ENCODE assay signal across 20 cellular contexts in genomic region chr2:235988271-235989015, GRCh38.
DNase-seq lines count a peak whose midpoint lies in the region; ATAC-seq, FAIRE-seq and TF ChIP-seq lines count a peak whose summit lies in the region.
"Had no signal": no experiment of that assay in that cellular context is flagged by ENCODE, and none has a peak within 500 bp of the region (broad histone marks: within the 10 kb centered on the region; RNA-seq: fewer than 3 reads in every experiment).

No MANE protein-coding gene starts in this region.

- no peak overlapping the region for H3K23ac ChIP-seq in H9 (ENCODE audit: insufficient read length, low read depth, low read length)

- H3T11ph ChIP-seq in H9 (ENCODE audit: low read length): no peak overlapping the region

- H3K9me1 ChIP-seq in endothelial cell of umbilical vein (replicated peaks; ENCODE audit: control insufficient read depth, extremely low read depth, insufficient read depth, low read length): no peaks in the 10 kb centered on the region

- no peak overlapping the region for H2BK15ac ChIP-seq in H9 (ENCODE audit: low read depth, low read length)

- TF ChIP-seq POLR2A in endothelial cell of umbilical vein (IDR thresholded peaks at IDR 0.05; ENCODE audit: low read depth, low read length): no peak
- TF ChIP-seq POLR2A in spleen (IDR thresholded peaks at IDR 0.05): no peak

- no peaks in the 10 kb centered on the region for H3K79me1 ChIP-seq in H9 (ENCODE audit: insufficient read depth, low read depth, low read length, poor library complexity, severe bottlenecking)

- no peak overlapping the region for H2BK120ac ChIP-seq in H9 (ENCODE audit: low read depth, low read length, poor library complexity, severe bottlenecking)

- intact Hi-C loops in endothelial cell of umbilical vein (cut with micrococcal nuclease): no loop called here
- intact Hi-C loops in spleen (cut with DNase I; ENCODE audit: low total_unique reads): no loop called here
- intact Hi-C loops in natural killer cell (cut with micrococcal nuclease): no loop called here

- H4K5ac ChIP-seq in H9 (ENCODE audit: insufficient read length, low read depth, low read length): no peak overlapping the region

- H3K4ac ChIP-seq in H9 (ENCODE audit: low read depth, low read length): no peak overlapping the region

- no peaks in the 10 kb centered on the region for H3K23me2 ChIP-seq in H9 (ENCODE audit: insufficient read length, low read depth, low read length, poor library complexity, severe bottlenecking)

- DNase-seq in DMS79 (lab: John Stamatoyannopoulos, UW): peak; percentile 45
- peak; percentile 23 for DNase-seq in H9
- DNase-seq in endothelial cell of umbilical vein (ENCODE audit: low read depth, low spot score): peak; percentile 41
- DNase-seq in spleen: peak; percentile 22
- no peak for DNase-seq in stimulated activated naive CD4-positive, alpha-beta T cell treated with Interleukin-2 at 50 U/mL for 16 hours (lab: John Stamatoyannopoulos, UW)
- DNase-seq in natural killer cell: no peak
- DNase-seq in DMS53 (lab: John Stamatoyannopoulos, UW): no peak
- DNase-seq: BE2C; C1 segment of cervical spinal cord; CD4-positive, CD25-positive, alpha-beta regulatory T cell; CD8-positive, alpha-beta memory T cell; COR-L47; DMS 273 treated with DMSO at 0.1 percent for 48 hours; DND-41; EL; GOT3 had no signal

- no CpG with 5 or more reads among the region's 21 CpGs for WGBS in H9 (ENCODE audit: extremely low coverage, insufficient read length, low lambda C conversion rate)
- 89 to 94% (median 93%) methylated on average over 21 of the region's 21 CpGs for WGBS in spleen, 5 donors

- H3K4me1 ChIP-seq in H9 (ENCODE audit: insufficient read depth, low read length): peaks cover 5% of the 10 kb centered on the region; the same call in 1 of the 2 replicates
- H3K4me1 ChIP-seq in endothelial cell of umbilical vein (ENCODE audit: control insufficient read depth, extremely low read depth, insufficient read depth, low read length): no peaks in the 10 kb centered on the region
- H3K4me1 ChIP-seq in spleen: no peaks in the 10 kb centered on the region
- H3K4me1 ChIP-seq: BE2C, HAP-1 had no signal

- no peak for ATAC-seq in natural killer cell
- ATAC-seq: GM12878, HepG2 had no signal

- H3K9ac ChIP-seq in H9 (ENCODE audit: extremely low read depth, insufficient read length, low read length) (no peak overlapping the region), endothelial cell of umbilical vein (replicated peaks; ENCODE audit: extremely low read depth, insufficient read depth, low read length) (no peak overlapping the region)

- POLR2A ChIA-PET in endothelial cell of umbilical vein (lab: Charles Lee): no interaction called here

- H3K36me3 ChIP-seq in endothelial cell of umbilical vein (ENCODE audit: control insufficient read depth in 2 of 2, extremely low read depth in 1 of 2, insufficient read depth in 2 of 2, low read length in 2 of 2): no peaks in the 10 kb centered on the region
- no peaks in the 10 kb centered on the region for H3K36me3 ChIP-seq in spleen
- H3K36me3 ChIP-seq: BE2C, HAP-1 had no signal

- no peak overlapping the region for H4K91ac ChIP-seq in H9 (ENCODE audit: insufficient read length, low read depth, low read length)

- H3K27ac Mint-ChIP-seq in H9 (no peak overlapping the region), natural killer cell (no peak overlapping the region)
- H3K27ac Mint-ChIP-seq: CD8-positive, alpha-beta memory T cell; IgD-negative memory B cell had no signal

- no peak for FAIRE-seq in endothelial cell of umbilical vein (lab: Jason Lieb, UNC)
- FAIRE-seq: GM12878 had no signal

- no TSS peak for BruUV-seq in endothelial cell of umbilical vein (replicated peaks; lab: Mats Ljungman, UMichigan)

- H3K18ac ChIP-seq in H9 (ENCODE audit: insufficient read length, low read depth, low read length): no peak overlapping the region

- H3K4me3 ChIP-seq in endothelial cell of umbilical vein (replicated peaks in 1 of 3; ENCODE audit: insufficient read depth in 1 of 3, low read depth in 1 of 3, low read length in 3 of 3): no peak overlapping the region
- no peak overlapping the region for H3K4me3 ChIP-seq in spleen
- H3K4me3 ChIP-seq: GM12878, HAP-1 had no signal

- CTCF ChIA-PET in endothelial cell of umbilical vein (lab: Charles Lee): interaction anchor here (2.1 kb wide), 1 partner anchor 11 kb away, joined by 7 read pairs; no protein-coding TSS in a partner anchor

- peaks cover 2% of the 10 kb centered on the region for H4K20me1 ChIP-seq in H9 (ENCODE audit: control insufficient read depth, insufficient read depth, insufficient read length)
- H4K20me1 ChIP-seq in endothelial cell of umbilical vein (replicated peaks; ENCODE audit: control insufficient read depth, extremely low read depth, insufficient read depth, low read length): no peaks in the 10 kb centered on the region

- H2AK5ac ChIP-seq in H9 (ENCODE audit: insufficient read length, low read length): no peak overlapping the region

- H3K4me2 ChIP-seq in H9 (ENCODE audit: insufficient read depth, insufficient read length, low read length) (no peak overlapping the region), endothelial cell of umbilical vein (ENCODE audit: insufficient read depth, low read length) (no peak overlapping the region)

- no peak overlapping the region for H3K4me3 Mint-ChIP-seq in H9
- H3K4me3 Mint-ChIP-seq in natural killer cell: no peak overlapping the region
- H3K4me3 Mint-ChIP-seq: CD4-positive, CD25-positive, alpha-beta regulatory T cell; CD8-positive, alpha-beta memory T cell had no signal

- H3K36me3 Mint-ChIP-seq in H9 (ENCODE audit: insufficient read depth in 1 of 3, low read depth in 3 of 3): peaks cover 0 to 2% (median 0%) of the 10 kb centered on the region in 3 experiments; a peak in 3 of 7 replicates
- H3K36me3 Mint-ChIP-seq in natural killer cell: no peaks in the 10 kb centered on the region
- H3K36me3 Mint-ChIP-seq: CD4-positive, CD25-positive, alpha-beta regulatory T cell; IgD-negative memory B cell had no signal

- no peak overlapping the region for H4K8ac ChIP-seq in H9 (replicated peaks; ENCODE audit: insufficient read length, low read depth, low read length)

- H3K56ac ChIP-seq in H9 (ENCODE audit: insufficient read length, low read depth, low read length): no peak overlapping the region

- H2AFZ ChIP-seq in H9 (ENCODE audit: low read length) (no peak overlapping the region), endothelial cell of umbilical vein (ENCODE audit: low read depth, low read length) (no peak overlapping the region)

- H3K9me3 ChIP-seq in H9 (ENCODE audit: control insufficient read depth, low read depth, low read length) (no peaks in the 10 kb centered on the region), endothelial cell of umbilical vein (replicated peaks; ENCODE audit: control insufficient read depth, insufficient read depth, low read length) (no peaks in the 10 kb centered on the region), spleen (peaks cover 0 to 7% (median 0%) of the 10 kb centered on the region in 8 donors)
- H3K9me3 ChIP-seq: HAP-1 had no signal

- no peak overlapping the region for H2BK5ac ChIP-seq in H9 (ENCODE audit: insufficient read length, low read length)

- peaks cover 16 to 19% of the 10 kb centered on the region in 2 experiments for H3K4me1 Mint-ChIP-seq in H9
- H3K4me1 Mint-ChIP-seq in natural killer cell: peaks cover 23 to 28% of the 10 kb centered on the region in 2 donors
- H3K4me1 Mint-ChIP-seq: CD4-positive, CD25-positive, alpha-beta regulatory T cell; IgD-negative memory B cell had no signal

- H3K27ac ChIP-seq in H9 (ENCODE audit: insufficient read length, low read depth, low read length) (no peak overlapping the region), endothelial cell of umbilical vein (ENCODE audit: insufficient read depth, low read depth, low read length) (no peak overlapping the region), spleen (no peak overlapping the region)

- dilution Hi-C loops in endothelial cell of umbilical vein (cut with MboI; ENCODE audit: extremely low pct_ligation_motif_present, low sequenced_read_pairs): no loop called here

- H3K27me3 ChIP-seq in H9 (ENCODE audit: insufficient read depth, low read length) (no peaks in the 10 kb centered on the region), endothelial cell of umbilical vein (ENCODE audit: control insufficient read depth in 2 of 2, insufficient read depth in 2 of 2, low read length in 2 of 2) (no peaks in the 10 kb centered on the region), spleen (replicated peaks in 1 of 7) (no peaks in the 10 kb centered on the region)
- H3K27me3 ChIP-seq: BE2C had no signal

- H2BK20ac ChIP-seq in H9 (ENCODE audit: low read depth, low read length, poor library complexity, severe bottlenecking): no peak overlapping the region

- no peaks in the 10 kb centered on the region; the same call in 1 of the 2 replicates for H3K79me2 ChIP-seq in H9 (ENCODE audit: insufficient read depth, low read length)
- no peaks in the 10 kb centered on the region for H3K79me2 ChIP-seq in endothelial cell of umbilical vein (ENCODE audit: control insufficient read depth, insufficient read depth, low read length)

- no peak for TF ChIP-seq CTCF in H9 (conservative IDR thresholded peaks at IDR 0.05)
- no peak for TF ChIP-seq CTCF in endothelial cell of umbilical vein (IDR thresholded peaks at IDR 0.05; ENCODE audit: extremely low read depth in 1 of 2, insufficient read depth in 1 of 2, low read depth in 1 of 2, low read length in 2 of 2)
- no peak for TF ChIP-seq CTCF in spleen (IDR thresholded peaks at IDR 0.05 in 8 of 11, conservative IDR thresholded peaks at IDR 0.05 in 3 of 11)
- no peak for TF ChIP-seq CTCF in natural killer cell (IDR thresholded peaks at IDR 0.05)

- H3K27me3 Mint-ChIP-seq in H9 (ENCODE audit: low read depth) (no peaks in the 10 kb centered on the region; the same call in 1 of the 2 replicates), natural killer cell (ENCODE audit: low read depth in 2 of 2) (peaks cover 0 to 2% of the 10 kb centered on the region in 2 donors)
- H3K27me3 Mint-ChIP-seq: IgD-negative memory B cell had no signal

- no peak overlapping the region for H2BK12ac ChIP-seq in H9 (ENCODE audit: insufficient read length, low read depth, low read length)

- H3K14ac ChIP-seq in H9 (ENCODE audit: insufficient read depth, low read length): no peak overlapping the region

- no peaks in the 10 kb centered on the region for H3K9me3 Mint-ChIP-seq in H9
- no peaks in the 10 kb centered on the region for H3K9me3 Mint-ChIP-seq in natural killer cell

TF ChIP-seq in endothelial cell of umbilical vein, 7 proteins besides CTCF, POLR2A, EP300 and RAD21:
- TF ChIP-seq JUN (IDR thresholded peaks at IDR 0.05; ENCODE audit: borderline replicate concordance, insufficient read depth, insufficient read length, low read depth) (no peak), GATA2 (IDR thresholded peaks at IDR 0.05; ENCODE audit: insufficient read depth, insufficient read length, low read depth, low read length) (no peak), EZH2 (IDR thresholded peaks at IDR 0.05; ENCODE audit: borderline replicate concordance, low read depth, low read length, severe bottlenecking) (no peak), MYC (IDR thresholded peaks at IDR 0.05; ENCODE audit: low read depth, low read length) (no peak), POLR2AphosphoS5 (IDR thresholded peaks at IDR 0.05; ENCODE audit: insufficient read depth, low read depth, low read length) (no peak)

Comparison
In these comparisons a context has a peak if more than half of its experiments do, and no peak if none do; other contexts are left out.
1. DNase-seq: peak in DMS79 (single experiment), H9 (single experiment), endothelial cell of umbilical vein (single experiment) and spleen (single experiment); none in stimulated activated naive CD4-positive, alpha-beta T cell treated with Interleukin-2 at 50 U/mL for 16 hours (single experiment), natural killer cell (single experiment) and DMS53 (single experiment).